ENCODE assay signal across 10 cellular contexts in the genomic region with DNA sequence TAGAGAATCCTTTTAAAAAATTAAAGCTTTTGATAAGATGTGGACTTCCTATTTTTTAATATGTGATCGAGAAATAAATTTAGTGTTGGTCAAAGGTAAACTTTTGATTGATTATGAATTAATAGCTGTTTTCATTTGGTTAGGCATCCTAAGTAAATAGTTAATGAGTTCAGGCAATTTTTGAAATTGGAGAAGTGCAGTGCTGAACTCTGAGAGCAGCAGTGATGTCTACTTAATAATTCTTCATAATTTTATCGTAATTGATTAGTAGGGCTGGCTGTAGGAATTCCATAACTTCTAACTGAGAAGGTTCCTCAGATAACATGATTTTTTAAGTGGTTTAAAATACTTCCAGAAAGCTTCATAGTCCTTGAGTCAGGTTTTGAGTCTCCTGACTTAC. TPM values are rescaled to one million over a fixed set of nuclear protein-coding genes. Genes with fewer than 3 reads are reported as not detected.
A peak's percentile ranks its signal among the peaks of the same experiment; 100 is the strongest.
DNase-seq lines count a peak whose midpoint lies in the region; ATAC-seq, FAIRE-seq and TF ChIP-seq lines count a peak whose summit lies in the region.
"Had no signal": no experiment of that assay in that cellular context is flagged by ENCODE, and none has a peak within 500 bp of the region (broad histone marks: within the 10 kb centered on the region; RNA-seq: fewer than 3 reads in every experiment).

No MANE protein-coding gene starts in this region.

- H3K36me3 ChIP-seq in Loucy (ENCODE audit: insufficient read depth, low read length) (no peaks in the 10 kb centered on the region), osteoblast (ENCODE audit: insufficient read depth, low read length) (no peaks in the 10 kb centered on the region)
- H3K36me3 ChIP-seq: upper lobe of right lung had no signal

- H2AFZ ChIP-seq in Loucy (ENCODE audit: low read length) (no peak overlapping the region), osteoblast (ENCODE audit: low read length) (peak overlapping the region; percentile 95)

- DNase-seq in NCI-H748 (lab: John Stamatoyannopoulos, UW; ENCODE audit: unreplicated experiment) (peak; percentile 6), NCI-H748 treated with DMSO at 0.1 percent for 48 hours (lab: John Stamatoyannopoulos, UW) (no peak), osteoblast (ENCODE audit: insufficient read length, low spot score, missing footprints) (no peak), frontal cortex (ENCODE audit: low spot score in 2 of 2) (no peak), posterior cingulate gyrus (no peak)
- DNase-seq in central memory CD8-positive, alpha-beta T cell (ENCODE audit: low spot score in 2 of 2) = no peak
- DNase-seq in NK-92 treated with Interleukin-12 subunit alpha and Interleukin-12 subunit beta, amount 100 ng/mL, for 24 hours (lab: John Stamatoyannopoulos, UW) = no peak
- DNase-seq: 8988T, upper lobe of right lung had no signal

- H3K27ac ChIP-seq in osteoblast (ENCODE audit: low read depth, low read length) = no peak overlapping the region
- H3K27ac ChIP-seq: upper lobe of right lung had no signal

- TF ChIP-seq CTCF in Loucy (conservative IDR thresholded peaks at IDR 0.05; ENCODE audit: low read length) (no peak), osteoblast (IDR thresholded peaks at IDR 0.05; ENCODE audit: extremely low read depth, low read depth, low read length) (no peak)

- no peak for ATAC-seq in central memory CD8-positive, alpha-beta T cell (replicated peaks; ENCODE audit: extremely low read depth, poor library complexity, severe bottlenecking)

- H3K4me2 ChIP-seq in Loucy (ENCODE audit: low read depth, low read length, poor library complexity, severe bottlenecking) (peak overlapping the region; percentile 93), osteoblast (ENCODE audit: insufficient read depth, low read length) (peak overlapping the region; percentile 97)

- peaks cover 12% of the 10 kb centered on the region for H3K27me3 Mint-ChIP-seq in central memory CD8-positive, alpha-beta T cell

- H3K27ac Mint-ChIP-seq in central memory CD8-positive, alpha-beta T cell (ENCODE audit: low read depth) = no peak overlapping the region

- intact Hi-C loops in posterior cingulate gyrus (cut with DNase I) = loop anchor here (5.0 to 10.0 kb wide), 2 partner anchors 121 to 399 kb away; a partner anchor contains a TSS

- H3K4me1 Mint-ChIP-seq in central memory CD8-positive, alpha-beta T cell = no peaks in the 10 kb centered on the region

- H3K4me3 ChIP-seq in Loucy (ENCODE audit: low read length, poor library complexity, severe bottlenecking) = peak overlapping the region; percentile 82
- H3K4me3 ChIP-seq in osteoblast (ENCODE audit: insufficient read depth, low read length) = peak overlapping the region; percentile 86

- H3K4me1 ChIP-seq in Loucy (ENCODE audit: insufficient read depth, low read length, poor library complexity, severe bottlenecking) (peaks cover 84% of the 10 kb centered on the region), osteoblast (ENCODE audit: insufficient read depth, low read length) (peaks cover 10% of the 10 kb centered on the region)

- peak overlapping the region; percentile 85 for H3K4me3 Mint-ChIP-seq in central memory CD8-positive, alpha-beta T cell

- peaks cover 3% of the 10 kb centered on the region for H3K36me3 Mint-ChIP-seq in central memory CD8-positive, alpha-beta T cell (ENCODE audit: insufficient read depth)

- H3F3A ChIP-seq in Loucy (ENCODE audit: low read depth) = peaks cover 16% of the 10 kb centered on the region

- H3K27me3 ChIP-seq in Loucy (ENCODE audit: insufficient read depth, low read length, poor library complexity, severe bottlenecking) (peaks cover 4% of the 10 kb centered on the region), osteoblast (ENCODE audit: insufficient read depth, low read length) (no peaks in the 10 kb centered on the region)
- H3K27me3 ChIP-seq: upper lobe of right lung had no signal

- H4K20me1 ChIP-seq in Loucy (ENCODE audit: insufficient read depth, low read length, poor library complexity, severe bottlenecking) (no peaks in the 10 kb centered on the region), osteoblast (ENCODE audit: insufficient read depth, low read length) (no peaks in the 10 kb centered on the region)

- peak overlapping the region; percentile 100 for H3K9ac ChIP-seq in Loucy (ENCODE audit: low read depth, low read length, poor library complexity, severe bottlenecking)

- peaks cover 61% of the 10 kb centered on the region for H3K79me2 ChIP-seq in Loucy (ENCODE audit: insufficient read depth, low read length)
- H3K79me2 ChIP-seq in osteoblast (ENCODE audit: insufficient read depth, low read length) = peaks cover 18% of the 10 kb centered on the region

- H3K9me3 ChIP-seq in Loucy (ENCODE audit: insufficient read depth, low read depth, low read length) = no peaks in the 10 kb centered on the region
- no peaks in the 10 kb centered on the region for H3K9me3 ChIP-seq in osteoblast (ENCODE audit: low read depth, low read length)
- H3K9me3 ChIP-seq: upper lobe of right lung had no signal

- no peaks in the 10 kb centered on the region for H3K9me3 Mint-ChIP-seq in central memory CD8-positive, alpha-beta T cell

- no peak for FAIRE-seq in frontal cortex (lab: Jason Lieb, UNC)

- no peaks in the 10 kb centered on the region for H3K9me2 ChIP-seq in Loucy (replicated peaks; ENCODE audit: low read depth, low read length)

RNA-seq across cellular contexts. Expression of a gene that starts 1.5 kb away (rescaled TPM):
- total RNA-seq in osteoblast (1.4 and 2.7 TPM in 2 replicates), frontal cortex (3.7 TPM)
- total RNA-seq: upper lobe of right lung had no signal
